Comparison of ENCODE assay signal across 19 cellular contexts in the genomic region with DNA sequence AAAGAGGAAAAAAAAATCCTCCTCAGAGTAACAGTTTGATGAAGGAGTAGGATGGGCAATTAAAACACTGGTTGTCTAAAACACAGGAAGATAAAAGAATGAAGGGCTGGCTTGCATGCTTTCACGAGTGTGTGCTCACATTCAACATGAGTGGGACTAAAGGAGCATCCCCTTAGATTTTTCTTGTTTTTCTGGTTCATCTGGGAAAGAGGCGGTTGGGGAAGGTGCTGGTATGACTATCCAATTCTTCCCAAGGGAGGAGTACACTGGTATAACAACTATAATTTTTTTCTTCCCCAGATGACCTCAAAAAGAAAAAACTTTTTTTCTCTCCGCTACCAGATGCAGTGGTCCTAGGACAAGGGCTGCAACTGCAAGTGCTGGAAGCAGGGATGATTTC.
"Had no signal": no experiment of that assay in that cellular context is flagged by ENCODE, and none has a peak within 500 bp of the region (broad histone marks: within the 10 kb centered on the region; RNA-seq: fewer than 3 reads in every experiment).

No MANE protein-coding gene starts in this region.

- H3K27me3 ChIP-seq: right atrium auricular region, stomach, thyroid gland, upper lobe of left lung had no signal

- H3K4me1 Mint-ChIP-seq: memory B cell; nephron progenitor cell; stimulated activated effector memory CD8-positive, alpha-beta T cell treated with anti-CD3 and anti-CD28 coated beads, Interleukin-12 subunit alpha, Interleukin-12 subunit beta, amount 100 ng/mL, for 72 hours had no signal

- H3K4me3 ChIP-seq: coronary artery, lower lobe of right lung, prostate gland, right atrium auricular region, stomach, thyroid gland, upper lobe of left lung had no signal

- H3K9me3 ChIP-seq: lower lobe of right lung, prostate gland, right atrium auricular region, stomach, thyroid gland, upper lobe of left lung had no signal

- DNase-seq: dermis blood vessel endothelial cell; effector memory CD4-positive, alpha-beta T cell; left ventricle myocardium superior; lower lobe of right lung; midbrain; naive thymus-derived CD8-positive, alpha-beta T cell; nephron progenitor cell; nucleus accumbens; stimulated activated CD4-positive, alpha-beta T cell treated with anti-CD3 and anti-CD28 coated beads, Interleukin-2, amount 100 ng/mL, for 24 hours; stimulated activated CD4-positive, alpha-beta T cell treated with anti-CD3 and anti-CD28 coated beads, Interleukin-4, amount 100 ng/mL, for 24 hours; stimulated activated naive CD4-positive, alpha-beta T cell treated with Interleukin-2 at 50 U/mL for 16 hours; stomach; thyroid gland; upper lobe of left lung had no signal

- H3K36me3 ChIP-seq: prostate gland, thyroid gland had no signal

- H3K27ac ChIP-seq: coronary artery, lower lobe of right lung, prostate gland, right atrium auricular region, stomach, thyroid gland had no signal

- H3K27ac Mint-ChIP-seq: memory B cell; naive thymus-derived CD8-positive, alpha-beta T cell; nephron progenitor cell; stimulated activated effector memory CD8-positive, alpha-beta T cell treated with anti-CD3 and anti-CD28 coated beads, Interleukin-12 subunit alpha, Interleukin-12 subunit beta, amount 100 ng/mL, for 72 hours had no signal

- H3K9me3 Mint-ChIP-seq: memory B cell; naive thymus-derived CD8-positive, alpha-beta T cell; nephron progenitor cell; stimulated activated effector memory CD8-positive, alpha-beta T cell treated with anti-CD3 and anti-CD28 coated beads, Interleukin-12 subunit alpha, Interleukin-12 subunit beta, amount 100 ng/mL, for 72 hours had no signal

- H3K4me3 Mint-ChIP-seq: memory B cell; naive thymus-derived CD8-positive, alpha-beta T cell; nephron progenitor cell; stimulated activated effector memory CD8-positive, alpha-beta T cell treated with anti-CD3 and anti-CD28 coated beads, Interleukin-12 subunit alpha, Interleukin-12 subunit beta, amount 100 ng/mL, for 72 hours had no signal

- H3K27me3 Mint-ChIP-seq: memory B cell; naive thymus-derived CD8-positive, alpha-beta T cell had no signal

- H3K4me1 ChIP-seq: lower lobe of right lung, prostate gland, right atrium auricular region, stomach, thyroid gland, upper lobe of left lung had no signal
